Comparison of ENCODE assay signal across 1 cellular context in genomic region chr10:49254556-49255318, GRCh38.
TF ChIP-seq lines count a peak whose summit lies in the region.

No MANE protein-coding gene starts in this region.

TF ChIP-seq in GM23338, 12 proteins besides CTCF, POLR2A, EP300 and RAD21 (continued from another document):
- TF ChIP-seq ZNF462 (CRISPR knock-in tag; IDR thresholded peaks at IDR 0.05) = no peak
- TF ChIP-seq EZH2 (IDR thresholded peaks at IDR 0.05; ENCODE audit: low read depth, unreplicated experiment) = no peak
